ENCODE assay signal across 13 cellular contexts in the genomic region with DNA sequence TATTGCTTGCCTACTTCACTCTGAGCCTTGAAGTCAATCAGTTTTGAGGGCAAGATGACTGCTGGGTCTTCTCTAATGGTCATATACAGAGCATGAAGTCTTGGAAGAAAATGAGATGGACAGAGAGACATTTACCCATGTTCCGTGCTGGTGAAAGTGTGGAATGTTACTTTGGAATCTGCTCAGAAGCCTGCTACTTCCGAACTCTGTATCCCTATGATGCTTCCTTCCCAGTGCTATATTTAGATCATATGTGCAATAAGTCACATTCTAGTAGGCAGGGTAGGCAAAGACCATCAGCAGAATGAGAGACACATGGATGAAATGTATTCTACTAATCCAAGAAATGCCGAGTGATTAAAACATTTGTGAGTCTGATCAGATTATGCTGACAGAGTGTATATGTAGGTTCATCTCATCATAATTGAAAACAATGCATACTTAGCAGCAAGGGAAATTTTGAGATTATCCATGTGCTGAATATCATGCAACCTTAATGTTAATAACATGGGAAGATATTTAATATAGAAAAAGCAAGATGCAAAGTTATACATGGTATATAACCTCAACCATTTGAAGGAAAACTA.
DNase-seq lines count a peak whose midpoint lies in the region; ATAC-seq and TF ChIP-seq lines count a peak whose summit lies in the region.
"Had no signal": no experiment of that assay in that cellular context is flagged by ENCODE, and none has a peak within 500 bp of the region (broad histone marks: within the 10 kb centered on the region; RNA-seq: fewer than 3 reads in every experiment).

No MANE protein-coding gene starts in this region.

- peaks cover 77% of the 10 kb centered on the region for H3K4me1 ChIP-seq in CD4-positive, alpha-beta memory T cell (ENCODE audit: insufficient read depth, low read length)
- H3K4me1 ChIP-seq in OCI-LY3 (ENCODE audit: low read length): peaks cover 29% of the 10 kb centered on the region
- peaks cover 22% of the 10 kb centered on the region for H3K4me1 ChIP-seq in effector memory CD4-positive, alpha-beta T cell (ENCODE audit: control insufficient read depth, insufficient read depth, low read length, poor library complexity, severe bottlenecking)
- H3K4me1 ChIP-seq in naive thymus-derived CD4-positive, alpha-beta T cell (ENCODE audit: control insufficient read depth in 2 of 2, insufficient read depth in 2 of 2, low read length in 2 of 2): peaks cover 35 to 65% of the 10 kb centered on the region in 2 donors

- POLR2A ChIA-PET in CD4-positive, alpha-beta memory T cell (lab: Charles Lee; ENCODE audit: partially characterized antibody): interaction anchor here (0.6 to 3.8 kb wide), 8 partner anchors 18 to 397 kb away, joined by 3 to 63 read pairs (median 10); a partner anchor contains a TSS
- POLR2A ChIA-PET in naive thymus-derived CD4-positive, alpha-beta T cell (lab: Charles Lee): interaction anchor here (0.6 to 4.7 kb wide), 7 partner anchors 8 to 106 kb away, joined by 3 to 49 read pairs (median 7); no protein-coding TSS in a partner anchor

- H3K79me2 ChIP-seq in OCI-LY3 (ENCODE audit: low read length): peaks cover 98% of the 10 kb centered on the region

- no peak overlapping the region for H3K4me3 ChIP-seq in CD4-positive, alpha-beta memory T cell (ENCODE audit: low read length in 2 of 2)
- no peak overlapping the region for H3K4me3 ChIP-seq in OCI-LY3 (ENCODE audit: low read length)
- no peak overlapping the region for H3K4me3 ChIP-seq in effector memory CD4-positive, alpha-beta T cell (ENCODE audit: insufficient read depth, low read depth, low read length, poor library complexity, severe bottlenecking)
- no peak overlapping the region for H3K4me3 ChIP-seq in naive thymus-derived CD4-positive, alpha-beta T cell (ENCODE audit: low read length)
- H3K4me3 ChIP-seq: neural progenitor cell, SJCRH30 had no signal

- no peaks in the 10 kb centered on the region for H3K9me3 Mint-ChIP-seq in CD4-positive, alpha-beta memory T cell
- peaks cover 0 to 2% (median 0%) of the 10 kb centered on the region in 11 donors for H3K9me3 Mint-ChIP-seq in naive thymus-derived CD4-positive, alpha-beta T cell
- H3K9me3 Mint-ChIP-seq: neural progenitor cell had no signal

- H3K4me2 ChIP-seq in OCI-LY3 (ENCODE audit: low read length): 0 out of 2 replicates have a peak overlapping the region, but pooled peaks have one; percentile 29
- H3K4me2 ChIP-seq: neural progenitor cell had no signal

- intact Hi-C loops in CD4-positive, alpha-beta memory T cell (cut with micrococcal nuclease): loop anchor here (1.0 kb wide), 1 partner anchor 9 kb away; no protein-coding TSS in a partner anchor
- intact Hi-C loops in naive thymus-derived CD4-positive, alpha-beta T cell (cut with micrococcal nuclease): loop anchor here (1.0 to 5.0 kb wide), 3 partner anchors 9 to 61 kb away; no protein-coding TSS in a partner anchor

- no peaks in the 10 kb centered on the region for H3K27me3 Mint-ChIP-seq in CD4-positive, alpha-beta memory T cell
- no peaks in the 10 kb centered on the region for H3K27me3 Mint-ChIP-seq in naive thymus-derived CD4-positive, alpha-beta T cell

- H3K4me1 Mint-ChIP-seq in CD4-positive, alpha-beta memory T cell: peaks cover 57 to 87% (median 72%) of the 10 kb centered on the region in 4 donors
- peaks cover 61 to 98% (median 83%) of the 10 kb centered on the region in 7 donors for H3K4me1 Mint-ChIP-seq in naive thymus-derived CD4-positive, alpha-beta T cell

- no peaks in the 10 kb centered on the region for H3K9me3 ChIP-seq in CD4-positive, alpha-beta memory T cell (ENCODE audit: control insufficient read depth in 1 of 2, low read length in 2 of 2)
- H3K9me3 ChIP-seq in OCI-LY3 (ENCODE audit: insufficient read depth, low read length): no peaks in the 10 kb centered on the region
- no peaks in the 10 kb centered on the region for H3K9me3 ChIP-seq in effector memory CD4-positive, alpha-beta T cell (ENCODE audit: control insufficient read depth, low read length)
- H3K9me3 ChIP-seq in naive thymus-derived CD4-positive, alpha-beta T cell (ENCODE audit: control insufficient read depth in 2 of 3, low read length in 3 of 3): no peaks in the 10 kb centered on the region
- H3K9me3 ChIP-seq: SJCRH30 had no signal

- peak overlapping the region; percentile 62 to 98 (median 90) for H3K27ac Mint-ChIP-seq in CD4-positive, alpha-beta memory T cell
- peak overlapping the region in 8 of 9 donors; percentile 83 to 97 (median 96) for H3K27ac Mint-ChIP-seq in naive thymus-derived CD4-positive, alpha-beta T cell
- H3K27ac Mint-ChIP-seq: neural progenitor cell had no signal

- H3K9ac ChIP-seq in OCI-LY3 (ENCODE audit: low read length): no peak overlapping the region
- H3K9ac ChIP-seq: neural progenitor cell had no signal

- H3K36me3 ChIP-seq in CD4-positive, alpha-beta memory T cell (ENCODE audit: insufficient read depth, low read length): no peaks in the 10 kb centered on the region
- no peaks in the 10 kb centered on the region for H3K36me3 ChIP-seq in OCI-LY3 (replicated peaks; ENCODE audit: low read depth, low read length)
- H3K36me3 ChIP-seq in effector memory CD4-positive, alpha-beta T cell (ENCODE audit: control insufficient read depth, insufficient read depth, low read length): no peaks in the 10 kb centered on the region
- no peaks in the 10 kb centered on the region for H3K36me3 ChIP-seq in naive thymus-derived CD4-positive, alpha-beta T cell (ENCODE audit: control insufficient read depth in 2 of 3, insufficient read depth in 3 of 3, low read length in 3 of 3)
- H3K36me3 ChIP-seq: neural progenitor cell had no signal

- peaks cover 0 to 2% of the 10 kb centered on the region in 2 donors for H3K36me3 Mint-ChIP-seq in CD4-positive, alpha-beta memory T cell
- H3K36me3 Mint-ChIP-seq in naive thymus-derived CD4-positive, alpha-beta T cell: peaks cover 0 to 7% (median 0%) of the 10 kb centered on the region in 5 donors

- no peak for ATAC-seq in naive thymus-derived CD4-positive, alpha-beta T cell
- ATAC-seq in HG02759 (IDR thresholded peaks at IDR 0.05; ENCODE audit: unreplicated experiment): no peak

- DNase-seq in CD4-positive, alpha-beta memory T cell: no peak
- no peak for DNase-seq in effector memory CD4-positive, alpha-beta T cell
- no peak for DNase-seq in naive thymus-derived CD4-positive, alpha-beta T cell
- DNase-seq in stimulated activated CD4-positive, alpha-beta T cell treated with anti-CD3 and anti-CD28 coated beads, Interleukin-12 subunit alpha, Interleukin-12 subunit beta, amount 100 ng/mL, for 4 hours: no peak
- DNase-seq in cerebellar nuclear complex (lab: John Stamatoyannopoulos, UW) (no peak), NCI-H187 treated with DMSO at 0.1 percent for 48 hours (lab: John Stamatoyannopoulos, UW) (no peak)
- DNase-seq: activated CD8-positive, alpha-beta memory T cell treated with anti-CD3 and anti-CD28 coated beads for 24 hours; NCI-H2227 treated with DMSO at 0.1 percent for 48 hours; stimulated activated CD4-positive, alpha-beta T cell treated with anti-CD3 and anti-CD28 coated beads, Interleukin-4, amount 100 ng/mL, for 1 hour had no signal

- CTCF ChIA-PET in CD4-positive, alpha-beta memory T cell (lab: Charles Lee; ENCODE audit: partially characterized antibody): interaction anchor here (1.1 to 3.8 kb wide), 6 partner anchors 9 to 107 kb away, joined by 3 to 82 read pairs (median 10); no protein-coding TSS in a partner anchor
- CTCF ChIA-PET in naive thymus-derived CD4-positive, alpha-beta T cell (lab: Charles Lee): interaction anchor here (3.7 to 5.9 kb wide), 3 partner anchors 9 to 106 kb away, joined by 20 to 56 read pairs (median 24); no protein-coding TSS in a partner anchor

- peak overlapping the region in 5 of 8 donors; percentile 2 to 88 (median 4) for H3K4me3 Mint-ChIP-seq in CD4-positive, alpha-beta memory T cell
- H3K4me3 Mint-ChIP-seq in naive thymus-derived CD4-positive, alpha-beta T cell: peak overlapping the region in 6 of 10 donors; percentile 25 to 85 (median 60)
- H3K4me3 Mint-ChIP-seq: neural progenitor cell had no signal

- no peak overlapping the region for H3K27ac ChIP-seq in CD4-positive, alpha-beta memory T cell (ENCODE audit: low read depth, low read length)
- no peak overlapping the region for H3K27ac ChIP-seq in OCI-LY3 (ENCODE audit: low read length)
- H3K27ac ChIP-seq in effector memory CD4-positive, alpha-beta T cell (ENCODE audit: insufficient read depth, low read length, poor library complexity, severe bottlenecking): peak overlapping the region; percentile 29
- peak overlapping the region; percentile 66 for H3K27ac ChIP-seq in naive thymus-derived CD4-positive, alpha-beta T cell (ENCODE audit: low read depth, low read length)
- H3K27ac ChIP-seq: neural progenitor cell, SJCRH30 had no signal

- no peak for TF ChIP-seq CTCF in OCI-LY3 (IDR thresholded peaks at IDR 0.05; ENCODE audit: low read depth, low read length)

- peaks cover 96% of the 10 kb centered on the region for H4K20me1 ChIP-seq in OCI-LY3 (ENCODE audit: insufficient read depth, low read length)

- H3K27me3 ChIP-seq in CD4-positive, alpha-beta memory T cell (ENCODE audit: insufficient read depth, low read length): no peaks in the 10 kb centered on the region
- no peaks in the 10 kb centered on the region for H3K27me3 ChIP-seq in OCI-LY3 (ENCODE audit: low read depth, low read length)
- no peaks in the 10 kb centered on the region for H3K27me3 ChIP-seq in effector memory CD4-positive, alpha-beta T cell (replicated peaks; ENCODE audit: control insufficient read depth, insufficient read depth, low read length, poor library complexity, severe bottlenecking)
- H3K27me3 ChIP-seq in naive thymus-derived CD4-positive, alpha-beta T cell (ENCODE audit: control insufficient read depth in 2 of 2, insufficient read depth in 2 of 2, low read length in 2 of 2): no peaks in the 10 kb centered on the region
- H3K27me3 ChIP-seq: neural progenitor cell, SJCRH30 had no signal

- no peak overlapping the region for H2AFZ ChIP-seq in OCI-LY3 (ENCODE audit: low read depth, low read length)
- H2AFZ ChIP-seq: neural progenitor cell had no signal

Comparison
In these comparisons a context has a peak if more than half of its experiments do, and no peak if none do; other contexts are left out.
1. H3K27ac ChIP-seq: peak in effector memory CD4-positive, alpha-beta T cell (single experiment) and naive thymus-derived CD4-positive, alpha-beta T cell (single experiment); none in CD4-positive, alpha-beta memory T cell (single experiment) and OCI-LY3 (single experiment).